ENCODE assay signal across 8 cellular contexts in genomic region chr16:19067349-19068236, GRCh38. TPM values are rescaled to one million over a fixed set of nuclear protein-coding genes. Genes with fewer than 3 reads are reported as not detected.
DNase-seq lines count a peak whose midpoint lies in the region; ATAC-seq lines count a peak whose summit lies in the region.

Gene COQ7 (plus strand): TSS chr16:19067614. CDS start chr16:19067665, 51 bp downstream.

- peak; percentile 88 for ATAC-seq in GM21529 (IDR thresholded peaks at IDR 0.05; ENCODE audit: unreplicated experiment)

- no peaks in the 10 kb centered on the region for H3K9me3 Mint-ChIP-seq in IgD-negative memory B cell

- DNase-seq in DMS 273 (lab: John Stamatoyannopoulos, UW; ENCODE audit: unreplicated experiment) (peak; percentile 100), OCI-M2 (lab: John Stamatoyannopoulos, UW; ENCODE audit: unreplicated experiment) (peak; percentile 70), activated T-cell treated with anti-CD3 and anti-CD28 coated beads for 4 hours (peak; percentile 98), epidermal melanocyte (ENCODE audit: insufficient read length, low spot score) (peak; percentile 81), middle frontal gyrus (ENCODE audit: extremely low spot score, low spot score) (peak; percentile 99)
- peak; percentile 96 to 98 for DNase-seq in stimulated activated CD8-positive, alpha-beta memory T cell treated with anti-CD3 and anti-CD28 coated beads, Interleukin-2, amount 100 ng/mL, for 48 hours (ENCODE audit: low read depth in 2 of 2)

- H3K4me1 Mint-ChIP-seq in IgD-negative memory B cell = peaks cover 8 to 14% (median 11%) of the 10 kb centered on the region in 3 donors

- H3K36me3 Mint-ChIP-seq in IgD-negative memory B cell = peaks cover 6% of the 10 kb centered on the region

- H3K27me3 Mint-ChIP-seq in IgD-negative memory B cell = no peaks in the 10 kb centered on the region

- H3K27ac Mint-ChIP-seq in IgD-negative memory B cell = peak within 1 kb of the TSS; percentile 84 to 100 (median 96)

- peak within 1 kb of the TSS; percentile 76 to 99 (median 96) for H3K4me3 Mint-ChIP-seq in IgD-negative memory B cell

RNA-seq across cellular contexts. Expression of gene COQ7, which starts in this region (rescaled TPM):
- 15.4 TPM for polyA plus RNA-seq in IgD-negative memory B cell

Comparison
In these comparisons a context has a peak if more than half of its experiments do, and no peak if none do; other contexts are left out.
1. Peak in every context shown above with its lines: DNase-seq and ATAC-seq.